ENCODE assay signal across 17 cellular contexts in the genomic region with DNA sequence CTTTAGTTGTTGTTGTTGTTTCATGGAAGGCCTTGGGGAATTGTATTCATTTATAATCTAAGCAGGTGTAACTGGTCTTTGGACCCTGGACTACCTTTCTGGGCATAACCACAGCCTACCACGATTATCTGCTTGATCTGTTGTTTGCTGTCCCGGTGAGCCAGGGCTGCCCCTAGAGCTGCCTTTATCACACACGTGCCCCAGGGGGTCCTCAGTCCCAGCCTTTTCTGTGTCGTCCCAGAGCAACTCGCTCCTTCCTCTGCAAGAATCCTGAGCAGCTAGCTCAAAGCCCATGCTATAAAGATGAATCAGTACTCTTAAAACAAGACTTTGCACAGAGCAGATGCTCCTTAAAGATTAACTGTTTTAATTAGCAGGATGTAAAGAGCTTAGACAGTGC.
DNase-seq lines count a peak whose midpoint lies in the region; ATAC-seq and TF ChIP-seq lines count a peak whose summit lies in the region.
"Had no signal": no experiment of that assay in that cellular context is flagged by ENCODE, and none has a peak within 500 bp of the region (broad histone marks: within the 10 kb centered on the region; RNA-seq: fewer than 3 reads in every experiment).

No MANE protein-coding gene starts in this region.

- no peak overlapping the region for H4K5ac ChIP-seq in mesendoderm (ENCODE audit: low read length)

- H2BK15ac ChIP-seq in mesendoderm (replicated peaks; ENCODE audit: low read depth), result no peak overlapping the region

- WGBS in endodermal cell (ENCODE audit: insufficient coverage in 1 of 2, insufficient read length in 1 of 2), 2 experiments, result 25 to 38% methylated on average over 2 to 5 of the region's 5 CpGs
- no CpG with 5 or more reads among the region's 5 CpGs for whole genome bisulfite sequencing in mesendoderm (ENCODE audit: extremely low coverage, insufficient coverage, low lambda C conversion rate)

- POLR2A ChIA-PET in PC-9 (lab: Charles Lee; ENCODE audit: unreplicated experiment), result no interaction called here

- H3K27me3 ChIP-seq in endodermal cell (ENCODE audit: control insufficient read depth, insufficient read depth, low read length, poor library complexity, severe bottlenecking), result no peaks in the 10 kb centered on the region
- no peaks in the 10 kb centered on the region for H3K27me3 ChIP-seq in mesendoderm (ENCODE audit: insufficient read depth, low read length, poor library complexity)
- H3K27me3 ChIP-seq in PC-9 (ENCODE audit: insufficient read depth, low read depth), result peaks cover 22% of the 10 kb centered on the region
- H3K27me3 ChIP-seq: BE2C had no signal

- peaks cover 3% of the 10 kb centered on the region for H3K4me1 ChIP-seq in endodermal cell (ENCODE audit: control insufficient read depth, insufficient read depth, low read length)
- H3K4me1 ChIP-seq in mesendoderm (ENCODE audit: control insufficient read depth, low read depth, low read length), result no peaks in the 10 kb centered on the region
- H3K4me1 ChIP-seq in PC-9 (replicated peaks; ENCODE audit: insufficient read depth), result no peaks in the 10 kb centered on the region
- H3K4me1 ChIP-seq: BE2C had no signal

- no peak for TF ChIP-seq CTCF in endodermal cell (conservative IDR thresholded peaks at IDR 0.05)
- TF ChIP-seq CTCF in PC-9 (conservative IDR thresholded peaks at IDR 0.05), result no peak

- peaks cover 4% of the 10 kb centered on the region for H3K36me3 Mint-ChIP-seq in endodermal cell (ENCODE audit: low read depth)
- H3K36me3 Mint-ChIP-seq: CD8-positive, alpha-beta T cell had no signal

- H3K36me3 ChIP-seq in endodermal cell (ENCODE audit: control insufficient read depth, insufficient read depth, low read length) (no peaks in the 10 kb centered on the region), mesendoderm (ENCODE audit: control insufficient read depth, insufficient read depth, low read length) (no peaks in the 10 kb centered on the region), PC-9 (ENCODE audit: low read depth) (no peaks in the 10 kb centered on the region)
- H3K36me3 ChIP-seq: BE2C had no signal

- no peak overlapping the region for H3K27ac Mint-ChIP-seq in endodermal cell
- H3K27ac Mint-ChIP-seq: CD8-positive, alpha-beta T cell; H9 had no signal

- H2BK5ac ChIP-seq in mesendoderm (ENCODE audit: low read length), result no peak overlapping the region

- no peak overlapping the region for H3K4me3 ChIP-seq in endodermal cell (ENCODE audit: low read length)
- no peak overlapping the region for H3K4me3 ChIP-seq in mesendoderm (ENCODE audit: low read length)
- H3K4me3 ChIP-seq in PC-9, result no peak overlapping the region
- H3K4me3 ChIP-seq: GM23248 had no signal

- no peak overlapping the region for H3K27ac ChIP-seq in endodermal cell (ENCODE audit: low read depth, low read length)
- no peak overlapping the region for H3K27ac ChIP-seq in mesendoderm (ENCODE audit: low read depth, low read length)
- H3K27ac ChIP-seq in PC-9, result no peak overlapping the region
- H3K27ac ChIP-seq: C4-2B, GM23248 had no signal

- H3K23ac ChIP-seq in mesendoderm (ENCODE audit: low read length), result no peak overlapping the region

- no peaks in the 10 kb centered on the region for H3K79me1 ChIP-seq in mesendoderm (ENCODE audit: low read length)

- H4K20me1 ChIP-seq in PC-9 (ENCODE audit: insufficient read depth), result no peaks in the 10 kb centered on the region

- DNase-seq in NCI-H524 (lab: John Stamatoyannopoulos, UW) (peak; percentile 42 to 68), endodermal cell (peak; percentile 71), mesendoderm (peak; percentile 41), globus pallidus (ENCODE audit: low spot score) (no peak), PC-9 (no peak), NCI-H1930 (lab: John Stamatoyannopoulos, UW) (no peak)
- DNase-seq: BE2C; CD8-positive, alpha-beta T cell; COR-L47; DMS153; DMS79 treated with DMSO at 0.1 percent for 48 hours; GF-D8; GM23248; H9; IMR-90 had no signal

- CTCF ChIA-PET in PC-9 (lab: Charles Lee), result no interaction called here

- H3K4ac ChIP-seq in mesendoderm (ENCODE audit: low read depth, low read length), result no peak overlapping the region

- no peak overlapping the region for H2AK5ac ChIP-seq in mesendoderm (ENCODE audit: low read length)

- no peaks in the 10 kb centered on the region for H3F3A ChIP-seq in PC-9 (ENCODE audit: insufficient read depth, low read depth)

- H3K4me2 ChIP-seq in mesendoderm (ENCODE audit: low read length) (no peak overlapping the region), PC-9 (no peak overlapping the region)

- no TSS peak for BruUV-seq in PC-9 (replicated peaks; lab: Mats Ljungman, UMichigan)

- peaks cover 34% of the 10 kb centered on the region for H3K9me3 Mint-ChIP-seq in endodermal cell

- H3K9me3 ChIP-seq in endodermal cell (ENCODE audit: control insufficient read depth, low read length) (no peaks in the 10 kb centered on the region), PC-9 (ENCODE audit: insufficient read depth, low read depth) (no peaks in the 10 kb centered on the region)
- H3K9me3 ChIP-seq: BE2C had no signal

- H2BK120ac ChIP-seq in mesendoderm (ENCODE audit: low read depth, low read length), result no peak overlapping the region

- no peak overlapping the region for H3K18ac ChIP-seq in mesendoderm (ENCODE audit: low read length)

- H3K9me2 ChIP-seq in PC-9 (ENCODE audit: insufficient read depth), result no peaks in the 10 kb centered on the region

- H3K79me2 ChIP-seq in mesendoderm (ENCODE audit: control insufficient read depth, insufficient read depth, low read length) (no peaks in the 10 kb centered on the region), PC-9 (ENCODE audit: low read depth) (no peaks in the 10 kb centered on the region)

- H3K9ac ChIP-seq in endodermal cell (ENCODE audit: extremely low read depth, low read length, poor library complexity, severe bottlenecking) (no peak overlapping the region), mesendoderm (ENCODE audit: low read length) (no peak overlapping the region)
- H3K9ac ChIP-seq: GM23248 had no signal

- H3K4me3 Mint-ChIP-seq in endodermal cell, result no peak overlapping the region
- H3K4me3 Mint-ChIP-seq: CD8-positive, alpha-beta T cell; H9 had no signal

- H3K56ac ChIP-seq in mesendoderm (ENCODE audit: low read length), result no peak overlapping the region

- H3K27me3 Mint-ChIP-seq in endodermal cell (ENCODE audit: insufficient read depth), result peaks cover 23% of the 10 kb centered on the region

- no peak for ATAC-seq in GM19023 (IDR thresholded peaks at IDR 0.05; ENCODE audit: unreplicated experiment)
- ATAC-seq: CD8-positive, alpha-beta T cell had no signal

- intact Hi-C loops in PC-9 (cut with micrococcal nuclease; ENCODE audit: unreplicated experiment), result no loop called here

- H2AFZ ChIP-seq in PC-9, result no peak overlapping the region
- H2AFZ ChIP-seq: GM23248 had no signal

- no peak overlapping the region for H4K8ac ChIP-seq in mesendoderm (ENCODE audit: low read depth, low read length)

- H3K4me1 Mint-ChIP-seq in endodermal cell, result peaks cover 10% of the 10 kb centered on the region

Comparison
In these comparisons a context has a peak if more than half of its experiments do, and no peak if none do; other contexts are left out.
1. DNase-seq: peak in NCI-H524 (2 of 2), endodermal cell (single experiment) and mesendoderm (single experiment); none in globus pallidus (single experiment), PC-9 (0 of 2) and NCI-H1930 (0 of 2).